In the genomic region with DNA sequence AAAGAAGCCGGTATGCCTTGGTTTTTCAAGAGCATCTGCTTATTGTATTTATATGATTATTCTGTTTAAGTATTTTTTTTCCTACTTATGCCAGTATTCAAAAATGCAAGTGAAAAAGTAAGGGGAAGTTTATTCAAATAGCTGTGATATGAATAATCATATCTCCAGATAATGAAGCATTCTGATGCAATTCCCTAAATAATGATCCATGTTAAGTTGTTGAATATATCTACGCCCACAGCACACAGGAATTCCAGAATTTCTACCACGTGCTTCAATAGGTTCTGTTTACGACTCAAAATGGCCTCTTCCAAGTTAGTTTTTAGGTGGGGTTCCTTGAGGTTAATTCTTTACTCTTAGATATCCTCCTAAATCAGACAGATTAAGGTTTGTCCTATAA, we compare ENCODE assay signal across 23 cellular contexts.
"Had no signal": no experiment of that assay in that cellular context is flagged by ENCODE, and none has a peak within 500 bp of the region (broad histone marks: within the 10 kb centered on the region; RNA-seq: fewer than 3 reads in every experiment).

No MANE protein-coding gene starts in this region.

- H3K27me3 ChIP-seq: gastrocnemius medialis, ovary, testis had no signal

- H3K4me1 ChIP-seq: gastrocnemius medialis, prostate gland, testis had no signal

- H3K27ac Mint-ChIP-seq: activated B cell treated with CpG ODN at 0.5 μM for 24 hours; activated CD4-positive, alpha-beta T cell treated with anti-CD3 and anti-CD28 coated beads for 36 hours; activated naive CD8-positive, alpha-beta T cell treated with anti-CD3 and anti-CD28 coated beads for 36 hours; T-helper 1 cell treated with Interleukin-12 subunit alpha and Interleukin-12 subunit beta and Interleukin-4 antibody, amounts not matched to agents 30 μg/mL and 1 μg/mL, for 36 hours had no signal

- H3K4me3 Mint-ChIP-seq: activated B cell treated with CpG ODN at 0.5 μM for 24 hours; activated CD4-positive, alpha-beta T cell treated with anti-CD3 and anti-CD28 coated beads for 36 hours; activated naive CD8-positive, alpha-beta T cell treated with anti-CD3 and anti-CD28 coated beads for 36 hours; neural crest cell; T-helper 1 cell treated with Interleukin-12 subunit alpha and Interleukin-12 subunit beta and Interleukin-4 antibody, amounts not matched to agents 30 μg/mL and 1 μg/mL, for 36 hours had no signal

- H3K4me3 ChIP-seq: gastrocnemius medialis, mucosa of descending colon, ovary, prostate gland, testis had no signal

- H3K36me3 Mint-ChIP-seq: activated naive CD8-positive, alpha-beta T cell treated with anti-CD3 and anti-CD28 coated beads for 36 hours had no signal

- H3K27ac ChIP-seq: gastrocnemius medialis, ovary, prostate gland, testis had no signal

- H3K4me1 Mint-ChIP-seq: activated B cell treated with CpG ODN at 0.5 μM for 24 hours; activated CD4-positive, alpha-beta T cell treated with anti-CD3 and anti-CD28 coated beads for 36 hours; activated naive CD8-positive, alpha-beta T cell treated with anti-CD3 and anti-CD28 coated beads for 36 hours had no signal

- H3K9me3 Mint-ChIP-seq: activated B cell treated with CpG ODN at 0.5 μM for 24 hours, neural crest cell had no signal

- DNase-seq: activated B cell treated with CpG ODN at 0.5 μM for 24 hours; activated CD4-positive, alpha-beta T cell treated with anti-CD3 and anti-CD28 coated beads for 36 hours; activated CD4-positive, alpha-beta T cell treated with anti-CD3 and anti-CD28 coated beads, Interleukin-2, amount 50 U/mL, for 48 hours; activated naive CD4-positive, alpha-beta T cell treated with Interleukin-2 at 50 U/mL for 16 hours; activated naive CD8-positive, alpha-beta T cell treated with anti-CD3 and anti-CD28 coated beads for 36 hours; activated T-cell treated with anti-CD3 and anti-CD28 coated beads, Interleukin-2, amount 50 U/mL, for 48 hours; amygdala; dermis blood vessel endothelial cell; effector memory CD4-positive, alpha-beta T cell; gastrocnemius medialis; hippocampal formation; mesendoderm; mucosa of descending colon; ovary; stimulated activated CD4-positive, alpha-beta T cell treated with anti-CD3 and anti-CD28 coated beads, Interleukin-2, amount 100 ng/mL, for 48 hours; stimulated activated naive CD4-positive, alpha-beta T cell; T1000; testis; trophoblast cell had no signal

- H3K27me3 Mint-ChIP-seq: activated B cell treated with CpG ODN at 0.5 μM for 24 hours; activated CD4-positive, alpha-beta T cell treated with anti-CD3 and anti-CD28 coated beads for 36 hours; activated naive CD8-positive, alpha-beta T cell treated with anti-CD3 and anti-CD28 coated beads for 36 hours; brain had no signal

- H3K9me3 ChIP-seq: gastrocnemius medialis, mucosa of descending colon, ovary, prostate gland, testis had no signal

- H3K36me3 ChIP-seq: gastrocnemius medialis, ovary, prostate gland had no signal

- ATAC-seq: activated CD4-positive, alpha-beta T cell treated with anti-CD3 and anti-CD28 coated beads for 36 hours; gastrocnemius medialis; mucosa of descending colon had no signal
